Comparison of ENCODE assay signal across 1 cellular context in the genomic region with DNA sequence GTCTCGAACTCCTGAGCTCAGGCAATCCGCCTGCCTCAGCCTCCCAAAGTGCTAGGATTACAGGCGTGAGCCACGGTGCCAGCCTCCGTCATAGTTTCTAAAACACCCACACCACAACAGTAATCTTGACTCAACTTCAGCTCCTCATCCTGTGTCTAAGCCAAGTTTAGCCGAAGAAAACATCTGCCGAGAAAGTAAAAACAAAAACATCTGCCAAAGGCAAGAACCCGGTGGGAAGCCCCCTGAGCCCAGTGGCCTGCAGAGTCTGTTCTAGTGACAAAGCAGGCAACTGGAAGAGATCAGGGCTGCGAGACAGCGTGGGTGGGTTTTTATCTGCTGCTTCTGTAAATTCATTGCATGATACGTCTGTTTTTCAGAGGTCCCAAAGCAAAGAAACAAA.
TF ChIP-seq lines count a peak whose summit lies in the region.

No MANE protein-coding gene starts in this region.

TF ChIP-seq in HepG2, 621 proteins besides CTCF, POLR2A, EP300 and RAD21:
- TF ChIP-seq, protein P1, sequence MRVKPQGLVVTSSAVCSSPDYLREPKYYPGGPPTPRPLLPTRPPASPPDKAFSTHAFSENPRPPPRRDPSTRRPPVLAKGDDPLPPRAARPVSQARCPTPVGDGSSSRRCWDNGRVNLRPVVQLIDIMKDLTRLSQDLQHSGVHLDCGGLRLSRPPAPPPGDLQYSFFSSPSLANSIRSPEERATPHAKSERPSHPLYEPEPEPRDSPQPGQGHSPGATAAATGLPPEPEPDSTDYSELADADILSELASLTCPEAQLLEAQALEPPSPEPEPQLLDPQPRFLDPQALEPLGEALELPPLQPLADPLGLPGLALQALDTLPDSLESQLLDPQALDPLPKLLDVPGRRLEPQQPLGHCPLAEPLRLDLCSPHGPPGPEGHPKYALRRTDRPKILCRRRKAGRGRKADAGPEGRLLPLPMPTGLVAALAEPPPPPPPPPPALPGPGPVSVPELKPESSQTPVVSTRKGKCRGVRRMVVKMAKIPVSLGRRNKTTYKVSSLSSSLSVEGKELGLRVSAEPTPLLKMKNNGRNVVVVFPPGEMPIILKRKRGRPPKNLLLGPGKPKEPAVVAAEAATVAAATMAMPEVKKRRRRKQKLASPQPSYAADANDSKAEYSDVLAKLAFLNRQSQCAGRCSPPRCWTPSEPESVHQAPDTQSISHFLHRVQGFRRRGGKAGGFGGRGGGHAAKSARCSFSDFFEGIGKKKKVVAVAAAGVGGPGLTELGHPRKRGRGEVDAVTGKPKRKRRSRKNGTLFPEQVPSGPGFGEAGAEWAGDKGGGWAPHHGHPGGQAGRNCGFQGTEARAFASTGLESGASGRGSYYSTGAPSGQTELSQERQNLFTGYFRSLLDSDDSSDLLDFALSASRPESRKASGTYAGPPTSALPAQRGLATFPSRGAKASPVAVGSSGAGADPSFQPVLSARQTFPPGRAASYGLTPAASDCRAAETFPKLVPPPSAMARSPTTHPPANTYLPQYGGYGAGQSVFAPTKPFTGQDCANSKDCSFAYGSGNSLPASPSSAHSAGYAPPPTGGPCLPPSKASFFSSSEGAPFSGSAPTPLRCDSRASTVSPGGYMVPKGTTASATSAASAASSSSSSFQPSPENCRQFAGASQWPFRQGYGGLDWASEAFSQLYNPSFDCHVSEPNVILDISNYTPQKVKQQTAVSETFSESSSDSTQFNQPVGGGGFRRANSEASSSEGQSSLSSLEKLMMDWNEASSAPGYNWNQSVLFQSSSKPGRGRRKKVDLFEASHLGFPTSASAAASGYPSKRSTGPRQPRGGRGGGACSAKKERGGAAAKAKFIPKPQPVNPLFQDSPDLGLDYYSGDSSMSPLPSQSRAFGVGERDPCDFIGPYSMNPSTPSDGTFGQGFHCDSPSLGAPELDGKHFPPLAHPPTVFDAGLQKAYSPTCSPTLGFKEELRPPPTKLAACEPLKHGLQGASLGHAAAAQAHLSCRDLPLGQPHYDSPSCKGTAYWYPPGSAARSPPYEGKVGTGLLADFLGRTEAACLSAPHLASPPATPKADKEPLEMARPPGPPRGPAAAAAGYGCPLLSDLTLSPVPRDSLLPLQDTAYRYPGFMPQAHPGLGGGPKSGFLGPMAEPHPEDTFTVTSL (CRISPR knock-in tag; IDR thresholded peaks at IDR 0.05; ENCODE audit: borderline replicate concordance): no peak
- TF ChIP-seq ZNF564 (CRISPR knock-in tag; IDR thresholded peaks at IDR 0.05) (no peak), NFYB (CRISPR knock-in tag; IDR thresholded peaks at IDR 0.05) (no peak), ZNF891 (CRISPR knock-in tag; IDR thresholded peaks at IDR 0.05) (no peak), MZF1 (CRISPR knock-in tag; IDR thresholded peaks at IDR 0.05; ENCODE audit: borderline replicate concordance) (no peak), HDAC1 (CRISPR knock-in tag; IDR thresholded peaks at IDR 0.05) (no peak), ZNF350 (CRISPR knock-in tag; IDR thresholded peaks at IDR 0.05; ENCODE audit: borderline replicate concordance, low read depth) (no peak), ZNF251 (CRISPR knock-in tag; IDR thresholded peaks at IDR 0.05) (no peak), MIXL1 (CRISPR knock-in tag; IDR thresholded peaks at IDR 0.05) (no peak), SMAD1 (CRISPR knock-in tag; IDR thresholded peaks at IDR 0.05; ENCODE audit: borderline replicate concordance, low read depth) (no peak), MYC (CRISPR knock-in tag; IDR thresholded peaks at IDR 0.05; ENCODE audit: borderline replicate concordance) (no peak), ZNF326 (CRISPR knock-in tag; IDR thresholded peaks at IDR 0.05; ENCODE audit: borderline replicate concordance) (no peak)
- TF ChIP-seq, protein P2, sequence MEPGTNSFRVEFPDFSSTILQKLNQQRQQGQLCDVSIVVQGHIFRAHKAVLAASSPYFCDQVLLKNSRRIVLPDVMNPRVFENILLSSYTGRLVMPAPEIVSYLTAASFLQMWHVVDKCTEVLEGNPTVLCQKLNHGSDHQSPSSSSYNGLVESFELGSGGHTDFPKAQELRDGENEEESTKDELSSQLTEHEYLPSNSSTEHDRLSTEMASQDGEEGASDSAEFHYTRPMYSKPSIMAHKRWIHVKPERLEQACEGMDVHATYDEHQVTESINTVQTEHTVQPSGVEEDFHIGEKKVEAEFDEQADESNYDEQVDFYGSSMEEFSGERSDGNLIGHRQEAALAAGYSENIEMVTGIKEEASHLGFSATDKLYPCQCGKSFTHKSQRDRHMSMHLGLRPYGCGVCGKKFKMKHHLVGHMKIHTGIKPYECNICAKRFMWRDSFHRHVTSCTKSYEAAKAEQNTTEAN (CRISPR knock-in tag; conservative IDR thresholded peaks at IDR 0.05): no peak
- TF ChIP-seq, protein P3, sequence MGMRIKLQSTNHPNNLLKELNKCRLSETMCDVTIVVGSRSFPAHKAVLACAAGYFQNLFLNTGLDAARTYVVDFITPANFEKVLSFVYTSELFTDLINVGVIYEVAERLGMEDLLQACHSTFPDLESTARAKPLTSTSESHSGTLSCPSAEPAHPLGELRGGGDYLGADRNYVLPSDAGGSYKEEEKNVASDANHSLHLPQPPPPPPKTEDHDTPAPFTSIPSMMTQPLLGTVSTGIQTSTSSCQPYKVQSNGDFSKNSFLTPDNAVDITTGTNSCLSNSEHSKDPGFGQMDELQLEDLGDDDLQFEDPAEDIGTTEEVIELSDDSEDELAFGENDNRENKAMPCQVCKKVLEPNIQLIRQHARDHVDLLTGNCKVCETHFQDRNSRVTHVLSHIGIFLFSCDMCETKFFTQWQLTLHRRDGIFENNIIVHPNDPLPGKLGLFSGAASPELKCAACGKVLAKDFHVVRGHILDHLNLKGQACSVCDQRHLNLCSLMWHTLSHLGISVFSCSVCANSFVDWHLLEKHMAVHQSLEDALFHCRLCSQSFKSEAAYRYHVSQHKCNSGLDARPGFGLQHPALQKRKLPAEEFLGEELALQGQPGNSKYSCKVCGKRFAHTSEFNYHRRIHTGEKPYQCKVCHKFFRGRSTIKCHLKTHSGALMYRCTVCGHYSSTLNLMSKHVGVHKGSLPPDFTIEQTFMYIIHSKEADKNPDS (CRISPR knock-in tag; IDR thresholded peaks at IDR 0.05): no peak
- TF ChIP-seq, protein P4, sequence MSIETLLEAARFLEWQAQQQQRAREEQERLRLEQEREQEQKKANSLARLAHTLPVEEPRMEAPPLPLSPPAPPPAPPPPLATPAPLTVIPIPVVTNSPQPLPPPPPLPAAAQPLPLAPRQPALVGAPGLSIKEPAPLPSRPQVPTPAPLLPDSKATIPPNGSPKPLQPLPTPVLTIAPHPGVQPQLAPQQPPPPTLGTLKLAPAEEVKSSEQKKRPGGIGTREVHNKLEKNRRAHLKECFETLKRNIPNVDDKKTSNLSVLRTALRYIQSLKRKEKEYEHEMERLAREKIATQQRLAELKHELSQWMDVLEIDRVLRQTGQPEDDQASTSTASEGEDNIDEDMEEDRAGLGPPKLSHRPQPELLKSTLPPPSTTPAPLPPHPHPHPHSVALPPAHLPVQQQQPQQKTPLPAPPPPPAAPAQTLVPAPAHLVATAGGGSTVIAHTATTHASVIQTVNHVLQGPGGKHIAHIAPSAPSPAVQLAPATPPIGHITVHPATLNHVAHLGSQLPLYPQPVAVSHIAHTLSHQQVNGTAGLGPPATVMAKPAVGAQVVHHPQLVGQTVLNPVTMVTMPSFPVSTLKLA (IDR thresholded peaks at IDR 0.05): no peak
- TF ChIP-seq, protein P5, sequence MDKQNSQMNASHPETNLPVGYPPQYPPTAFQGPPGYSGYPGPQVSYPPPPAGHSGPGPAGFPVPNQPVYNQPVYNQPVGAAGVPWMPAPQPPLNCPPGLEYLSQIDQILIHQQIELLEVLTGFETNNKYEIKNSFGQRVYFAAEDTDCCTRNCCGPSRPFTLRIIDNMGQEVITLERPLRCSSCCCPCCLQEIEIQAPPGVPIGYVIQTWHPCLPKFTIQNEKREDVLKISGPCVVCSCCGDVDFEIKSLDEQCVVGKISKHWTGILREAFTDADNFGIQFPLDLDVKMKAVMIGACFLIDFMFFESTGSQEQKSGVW (CRISPR knock-in tag; IDR thresholded peaks at IDR 0.05; ENCODE audit: borderline replicate concordance): no peak
- TF ChIP-seq, protein P6, sequence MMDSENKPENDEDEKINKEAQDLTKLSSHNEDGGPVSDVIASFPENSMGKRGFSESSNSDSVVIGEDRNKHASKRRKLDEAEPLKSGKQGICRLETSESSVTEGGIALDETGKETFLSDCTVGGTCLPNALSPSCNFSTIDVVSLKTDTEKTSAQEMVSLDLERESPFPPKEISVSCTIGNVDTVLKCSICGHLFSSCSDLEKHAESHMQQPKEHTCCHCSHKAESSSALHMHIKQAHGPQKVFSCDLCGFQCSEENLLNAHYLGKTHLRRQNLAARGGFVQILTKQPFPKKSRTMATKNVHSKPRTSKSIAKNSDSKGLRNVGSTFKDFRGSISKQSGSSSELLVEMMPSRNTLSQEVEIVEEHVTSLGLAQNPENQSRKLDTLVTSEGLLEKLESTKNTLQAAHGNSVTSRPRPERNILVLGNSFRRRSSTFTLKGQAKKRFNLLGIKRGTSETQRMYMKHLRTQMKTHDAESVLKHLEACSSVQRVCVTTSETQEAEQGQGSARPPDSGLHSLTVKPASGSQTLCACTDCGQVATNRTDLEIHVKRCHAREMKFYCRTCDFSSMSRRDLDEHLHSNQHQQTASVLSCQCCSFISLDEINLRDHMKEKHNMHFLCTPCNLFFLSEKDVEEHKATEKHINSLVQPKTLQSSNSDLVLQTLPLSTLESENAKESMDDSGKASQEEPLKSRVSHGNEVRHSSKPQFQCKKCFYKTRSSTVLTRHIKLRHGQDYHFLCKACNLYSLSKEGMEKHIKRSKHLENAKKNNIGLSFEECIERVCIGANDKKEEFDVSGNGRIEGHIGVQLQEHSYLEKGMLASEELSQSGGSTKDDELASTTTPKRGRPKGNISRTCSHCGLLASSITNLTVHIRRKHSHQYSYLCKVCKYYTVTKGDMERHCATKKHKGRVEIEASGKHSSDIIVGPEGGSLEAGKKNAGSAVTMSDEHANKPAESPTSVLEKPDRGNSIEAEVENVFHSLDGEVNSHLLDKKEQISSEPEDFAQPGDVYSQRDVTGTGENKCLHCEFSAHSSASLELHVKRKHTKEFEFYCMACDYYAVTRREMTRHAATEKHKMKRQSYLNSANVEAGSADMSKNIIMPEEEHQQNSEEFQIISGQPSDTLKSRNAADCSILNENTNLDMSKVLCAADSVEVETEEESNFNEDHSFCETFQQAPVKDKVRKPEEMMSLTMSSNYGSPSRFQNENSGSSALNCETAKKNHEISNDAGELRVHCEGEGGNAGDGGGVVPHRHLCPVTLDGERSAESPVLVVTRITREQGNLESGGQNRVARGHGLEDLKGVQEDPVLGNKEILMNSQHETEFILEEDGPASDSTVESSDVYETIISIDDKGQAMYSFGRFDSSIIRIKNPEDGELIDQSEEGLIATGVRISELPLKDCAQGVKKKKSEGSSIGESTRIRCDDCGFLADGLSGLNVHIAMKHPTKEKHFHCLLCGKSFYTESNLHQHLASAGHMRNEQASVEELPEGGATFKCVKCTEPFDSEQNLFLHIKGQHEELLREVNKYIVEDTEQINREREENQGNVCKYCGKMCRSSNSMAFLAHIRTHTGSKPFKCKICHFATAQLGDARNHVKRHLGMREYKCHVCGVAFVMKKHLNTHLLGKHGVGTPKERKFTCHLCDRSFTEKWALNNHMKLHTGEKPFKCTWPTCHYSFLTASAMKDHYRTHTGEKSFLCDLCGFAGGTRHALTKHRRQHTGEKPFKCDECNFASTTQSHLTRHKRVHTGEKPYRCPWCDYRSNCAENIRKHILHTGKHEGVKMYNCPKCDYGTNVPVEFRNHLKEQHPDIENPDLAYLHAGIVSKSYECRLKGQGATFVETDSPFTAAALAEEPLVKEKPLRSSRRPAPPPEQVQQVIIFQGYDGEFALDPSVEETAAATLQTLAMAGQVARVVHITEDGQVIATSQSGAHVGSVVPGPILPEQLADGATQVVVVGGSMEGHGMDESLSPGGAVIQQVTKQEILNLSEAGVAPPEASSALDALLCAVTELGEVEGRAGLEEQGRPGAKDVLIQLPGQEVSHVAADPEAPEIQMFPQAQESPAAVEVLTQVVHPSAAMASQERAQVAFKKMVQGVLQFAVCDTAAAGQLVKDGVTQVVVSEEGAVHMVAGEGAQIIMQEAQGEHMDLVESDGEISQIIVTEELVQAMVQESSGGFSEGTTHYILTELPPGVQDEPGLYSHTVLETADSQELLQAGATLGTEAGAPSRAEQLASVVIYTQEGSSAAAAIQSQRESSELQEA (CRISPR knock-in tag; IDR thresholded peaks at IDR 0.05; ENCODE audit: not compliant biosample characterization): no peak
